Comparison of ENCODE assay signal across 18 cellular contexts in genomic region chr5:55771175-55771655, GRCh38. TPM values are rescaled to one million over a fixed set of nuclear protein-coding genes. Genes with fewer than 3 reads are reported as not detected.
DNase-seq lines count a peak whose midpoint lies in the region; ATAC-seq, FAIRE-seq and TF ChIP-seq lines count a peak whose summit lies in the region.
"Had no signal": no experiment of that assay in that cellular context is flagged by ENCODE, and none has a peak within 500 bp of the region (broad histone marks: within the 10 kb centered on the region; RNA-seq: fewer than 3 reads in every experiment).

No MANE protein-coding gene starts in this region.

- intact Hi-C loops in GM12878 (cut with micrococcal nuclease; ENCODE audit: unreplicated experiment) = loop anchor here (5.0 kb wide), 1 partner anchor 131 kb away; no protein-coding TSS in a partner anchor

- TF ChIP-seq EP300 in GM12878 (IDR thresholded peaks at IDR 0.05; ENCODE audit: borderline replicate concordance in 1 of 2, control insufficient read depth in 1 of 2, low read depth in 2 of 2, low read length in 2 of 2) = peak; percentile 35 to 53; a peak in 2 of 4 replicates

- no peaks in the 10 kb centered on the region for H4K20me1 ChIP-seq in GM12878 (ENCODE audit: control insufficient read depth, insufficient read depth)

- no TSS peak for BruUV-seq in GM12878 (replicated peaks; lab: Mats Ljungman, UMichigan)

- RAD21 ChIA-PET in GM12878 (lab: Charles Lee; ENCODE audit: unreplicated experiment) = interaction anchor here (0.9 to 1.0 kb wide), 3 partner anchors 10 to 107 kb away, joined by 3 to 5 read pairs (median 4); no protein-coding TSS in a partner anchor

- H3K4me3 ChIP-seq in GM12878 = no peak overlapping the region
- H3K4me3 ChIP-seq: breast epithelium, hepatocyte, tibial nerve had no signal

- POLR2A ChIA-PET in GM12878 (lab: Charles Lee) = interaction anchor here (0.6 kb wide), 1 partner anchor 198 kb away, joined by 5 read pairs; no protein-coding TSS in a partner anchor

- TF ChIP-seq RAD21 in GM12878 (IDR thresholded peaks at IDR 0.05; ENCODE audit: insufficient read depth, low read depth, low read length) = no peak

- FAIRE-seq in GM12878 (lab: Jason Lieb, UNC) = peak; percentile 86

- no peak overlapping the region for H3K27ac ChIP-seq in GM12878 (ENCODE audit: control insufficient read depth, insufficient read depth)
- H3K27ac ChIP-seq: breast epithelium, hepatocyte, tibial nerve had no signal

- H3K9ac ChIP-seq in GM12878 (ENCODE audit: control insufficient read depth, insufficient read depth, low read length) = no peak overlapping the region

- peak overlapping the region; percentile 41 for H2AFZ ChIP-seq in GM12878 (ENCODE audit: control insufficient read depth, low read depth, low read length)
- H2AFZ ChIP-seq: hepatocyte had no signal

- peak; percentile 67 for ATAC-seq in GM18520 (IDR thresholded peaks at IDR 0.05; ENCODE audit: unreplicated experiment)
- ATAC-seq in GM19452 (IDR thresholded peaks at IDR 0.05; ENCODE audit: unreplicated experiment) = peak; percentile 77
- peak; percentile 85 for ATAC-seq in HG02973 (IDR thresholded peaks at IDR 0.05; ENCODE audit: unreplicated experiment)
- peak; percentile 88 for ATAC-seq in GM12878

- no peak for TF ChIP-seq CTCF in GM12878 (IDR thresholded peaks at IDR 0.05 in 2 of 3, conservative IDR thresholded peaks at IDR 0.05 in 1 of 3; ENCODE audit: control insufficient read depth in 2 of 3, extremely low read depth in 1 of 3, insufficient read depth in 1 of 3, low read depth in 3 of 3, low read length in 3 of 3)

- 0% methylated on average over 2 of the region's 2 CpGs for WGBS in GM12878 (ENCODE audit: insufficient coverage, insufficient replicate concordance, low lambda C conversion rate, missing lambda C conversion rate)

- no peak for TF ChIP-seq POLR2A in GM12878 (IDR thresholded peaks at IDR 0.05; ENCODE audit: low read depth, low read length)

- in situ Hi-C loops in GM12878 (cut with MboI) = no loop called here

- H3K79me2 ChIP-seq in GM12878 (ENCODE audit: control insufficient read depth, insufficient read depth, low read length) = no peaks in the 10 kb centered on the region
- H3K79me2 ChIP-seq: hepatocyte had no signal

- H3K4me2 ChIP-seq in GM12878 (ENCODE audit: control insufficient read depth, insufficient read depth) = no peak overlapping the region
- H3K4me2 ChIP-seq: hepatocyte had no signal

- no peaks in the 10 kb centered on the region for H3K27me3 ChIP-seq in GM12878 (replicated peaks in 1 of 2; ENCODE audit: control insufficient read depth in 2 of 2, insufficient read depth in 2 of 2, low read length in 1 of 2)
- H3K27me3 ChIP-seq: breast epithelium, hepatocyte, tibial nerve had no signal

- H3K4me1 ChIP-seq in GM12878 (ENCODE audit: control insufficient read depth, insufficient read depth, low read length) = peaks cover 3% of the 10 kb centered on the region; the same call in 1 of the 2 replicates
- H3K4me1 ChIP-seq: breast epithelium, tibial nerve had no signal

- SMC1A ChIA-PET in GM12878 (lab: Charles Lee; ENCODE audit: uncharacterized antibody, unreplicated experiment) = interaction anchor here (0.9 to 1.4 kb wide), 6 partner anchors 8 to 143 kb away, joined by 3 to 5 read pairs (median 3); no protein-coding TSS in a partner anchor

- no peaks in the 10 kb centered on the region for H3K36me3 ChIP-seq in GM12878 (ENCODE audit: control insufficient read depth in 2 of 2, insufficient read depth in 2 of 2, low read length in 1 of 2)
- H3K36me3 ChIP-seq: breast epithelium, tibial nerve had no signal

- CTCF ChIA-PET in GM12878 (lab: Yijun Ruan, JAX) = no interaction called here

- H3K9me3 ChIP-seq in GM12878 (replicated peaks; ENCODE audit: control insufficient read depth, insufficient read depth, low read length) = no peaks in the 10 kb centered on the region
- H3K9me3 ChIP-seq: breast epithelium, tibial nerve had no signal

- DNase-seq in GM12878 (ENCODE audit: low read depth, low spot score) = no peak
- DNase-seq in GF-D8 (lab: John Stamatoyannopoulos, UW) = no peak
- no peak for DNase-seq in SKM-1 treated with dmso at 0.1 percent for 144 hours (lab: John Stamatoyannopoulos, UW; ENCODE audit: unreplicated experiment)
- DNase-seq in NCI-H1694 (lab: John Stamatoyannopoulos, UW) = no peak
- DNase-seq in medulla oblongata (ENCODE audit: extremely low spot score) = no peak
- DNase-seq: activated B cell treated with CpG ODN at 0.5 μM for 24 hours; activated effector memory CD4-positive, alpha-beta T cell treated with anti-CD3 and anti-CD28 coated beads, Interleukin-2, amount 50 U/mL, for 16 hours; NCI-H1436; NCI-H82 had no signal

TF ChIP-seq in GM12878, 131 proteins besides CTCF, POLR2A, EP300 and RAD21 (continues in another document):
- no peak for TF ChIP-seq RELA (IDR thresholded peaks at IDR 0.05; ENCODE audit: borderline replicate concordance, partially characterized antibody)
- no peak for TF ChIP-seq ZSCAN29 (IDR thresholded peaks at IDR 0.05)
- no peak for TF ChIP-seq MXI1 (IDR thresholded peaks at IDR 0.05; ENCODE audit: low read depth, low read length)
- TF ChIP-seq SIX5 (IDR thresholded peaks at IDR 0.05; ENCODE audit: low read depth, low read length, severe bottlenecking) = no peak
- TF ChIP-seq SREBF2 (IDR thresholded peaks at IDR 0.05; ENCODE audit: low read length) = no peak
- TF ChIP-seq EED (IDR thresholded peaks at IDR 0.05; ENCODE audit: low read depth) = no peak
- TF ChIP-seq SMARCA5 (IDR thresholded peaks at IDR 0.05) = no peak
- peak; percentile 66 for TF ChIP-seq CBFB (IDR thresholded peaks at IDR 0.05; ENCODE audit: low read depth)
- no peak for TF ChIP-seq HSF1 (IDR thresholded peaks at IDR 0.05; ENCODE audit: low read depth, low read length)
- TF ChIP-seq JUND (IDR thresholded peaks at IDR 0.05; ENCODE audit: low read depth, low read length) = peak; percentile 26; the same call in 1 of the 2 replicates
- 0 out of 2 replicates have a peak, but pooled peaks have one; percentile 34 for TF ChIP-seq NBN (IDR thresholded peaks at IDR 0.05)
- no peak for TF ChIP-seq RAD51 (IDR thresholded peaks at IDR 0.05)
- TF ChIP-seq EGR1 (IDR thresholded peaks at IDR 0.05; ENCODE audit: borderline replicate concordance in 1 of 2, low read depth in 2 of 2, low read length in 2 of 2) = no peak
- no peak for TF ChIP-seq SUZ12 (IDR thresholded peaks at IDR 0.05; ENCODE audit: unreplicated experiment)
- no peak for TF ChIP-seq POLR2AphosphoS5 (IDR thresholded peaks at IDR 0.05; ENCODE audit: low read length)

RNA-seq across cellular contexts. Expression of gene DDX4, which starts 33.4 kb away (rescaled TPM):
- total RNA-seq in GM12878 (2013; cell fraction: nucleolus; rRNA removed) = 1.0 TPM in 1 of 2 replicates, not detected in the other
- total RNA-seq in GM12878 (2014; rRNA removed) (0.27 TPM in 1 of 2 replicates, not detected in the other), GM12878 (2014; rRNA removed; fragmentation: Illumina TruSeq; extraction: Trizol) (not detected in 2 replicates), GM12878 (2021) (0.36 TPM in 1 of 2 replicates, not detected in the other)
- not detected for polyA plus RNA-seq in GM12878 (2011; ENCODE audit: low read depth)
- polyA plus RNA-seq in GM12878 (2011; rRNA removed) (0.08 and 0.12 TPM in 2 replicates), GM12878 (2014; fragmentation: Illumina TruSeq; extraction: Trizol) (0.10 TPM in 1 of 2 replicates, not detected in the other), GM12878 (2014; fragmentation: Nextera tagmentation; extraction: Ambion mirVana) (under 1 TPM; 0.08 to 0.09 TPM), GM12878 (2014; rRNA removed) (0.05 and 0.06 TPM in 2 replicates), GM12878 (2016; fragmentation: Nextera tagmentation; extraction: Ambion mirVana) (not detected)
- polyA plus RNA-seq in GM12878 (2011; cell fraction: cytosol; rRNA removed) = 0.05 TPM in 1 of 2 replicates, not detected in the other
- polyA plus RNA-seq in GM12878 (2011; cell fraction: nucleus; rRNA removed) = 0.12 and 0.34 TPM in 2 replicates
- 0.07 and 0.09 TPM in 2 replicates for polyA plus RNA-seq in GM12878 (2012)
- not detected in 2 replicates for polyA minus RNA-seq in GM12878 (2011; rRNA and poly(A)+ RNA removed)
- polyA minus RNA-seq in GM12878 (2011; cell fraction: cytosol; rRNA and poly(A)+ RNA removed) = not detected in 2 replicates
- not detected in 2 replicates for polyA minus RNA-seq in GM12878 (2011; cell fraction: nucleus; rRNA and poly(A)+ RNA removed)
- total RNA-seq: activated B cell treated with CpG ODN at 0.5 μM for 24 hours, breast epithelium, lower leg skin, SK-MEL-5, skeletal muscle tissue had no signal
- polyA plus RNA-seq: hepatocyte had no signal

RNA-seq across cellular contexts. Expression of gene SLC38A9, which starts 59.1 kb away (rescaled TPM):
- 143 and 148 TPM in 2 replicates for total RNA-seq in GM12878 (2013; cell fraction: nucleolus; rRNA removed)
- total RNA-seq in GM12878 (2014; rRNA removed) (32.1 and 40.8 TPM in 2 replicates), GM12878 (2014; rRNA removed; fragmentation: Illumina TruSeq; extraction: Trizol) (35.1 and 37.9 TPM in 2 replicates), GM12878 (2021) (16.5 and 20.0 TPM in 2 replicates)
- 7.2 TPM for polyA plus RNA-seq in GM12878 (2011; ENCODE audit: low read depth)
- polyA plus RNA-seq in GM12878 (2011; rRNA removed) (26.4 and 35.2 TPM in 2 replicates), GM12878 (2014; fragmentation: Illumina TruSeq; extraction: Trizol) (26.8 and 44.1 TPM in 2 replicates), GM12878 (2014; fragmentation: Nextera tagmentation; extraction: Ambion mirVana) (10 to 100 TPM in 1 of 2 experiments, 1 to 10 TPM in 1; 8.5 to 17.4 TPM), GM12878 (2014; rRNA removed) (15.5 and 17.4 TPM in 2 replicates), GM12878 (2016; fragmentation: Nextera tagmentation; extraction: Ambion mirVana) (10 to 100 TPM; 21.9 to 24.0 TPM)
- 9.0 and 10.0 TPM in 2 replicates for polyA plus RNA-seq in GM12878 (2011; cell fraction: cytosol; rRNA removed)
- polyA plus RNA-seq in GM12878 (2011; cell fraction: nucleus; rRNA removed) = 21.1 and 21.7 TPM in 2 replicates
- polyA plus RNA-seq in GM12878 (2012) = 8.7 and 12.2 TPM in 2 replicates
- 23.2 and 30.1 TPM in 2 replicates for polyA minus RNA-seq in GM12878 (2011; rRNA and poly(A)+ RNA removed)
- 7.2 and 10.7 TPM in 2 replicates for polyA minus RNA-seq in GM12878 (2011; cell fraction: cytosol; rRNA and poly(A)+ RNA removed)
- 27.0 and 30.7 TPM in 2 replicates for polyA minus RNA-seq in GM12878 (2011; cell fraction: nucleus; rRNA and poly(A)+ RNA removed)
